8 cellular contexts compared by ENCODE assay signal in the genomic region with DNA sequence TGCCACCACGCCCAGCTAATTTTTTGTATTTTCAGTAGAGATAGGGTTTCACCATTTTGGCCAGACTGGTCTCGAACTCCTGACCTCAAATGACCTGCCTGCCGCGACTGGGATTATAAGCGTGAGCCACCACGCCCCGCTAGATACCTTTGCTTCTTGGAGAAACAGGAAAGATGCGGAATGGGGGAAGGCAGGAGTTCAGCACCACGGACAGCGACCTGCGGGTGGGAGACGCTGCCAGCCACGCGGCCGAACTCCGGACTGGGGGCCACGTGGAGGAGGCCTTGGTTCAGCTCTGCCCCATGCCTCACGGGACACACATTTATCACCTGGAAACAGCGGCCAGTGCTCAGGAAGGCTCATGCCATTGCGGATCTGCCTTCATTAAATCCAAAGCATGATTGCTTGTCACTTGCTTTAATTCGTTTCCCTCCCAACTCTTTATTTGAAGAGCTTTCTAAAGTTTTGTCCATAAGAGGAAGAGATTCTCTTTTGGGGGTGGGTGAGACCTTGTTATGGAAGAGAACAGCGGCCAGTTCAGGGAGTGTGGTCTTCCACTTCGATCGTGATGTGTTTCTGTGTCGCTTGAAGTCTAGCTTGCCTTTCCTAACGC.
DNase-seq lines count a peak whose midpoint lies in the region; ATAC-seq and TF ChIP-seq lines count a peak whose summit lies in the region.

No MANE protein-coding gene starts in this region.

- TF ChIP-seq CTCF in astrocyte of the cerebellum (IDR thresholded peaks at IDR 0.05; ENCODE audit: low read depth, low read length, missing control alignments), result no peak

- DNase-seq in EL, result peak; percentile 35
- peak; percentile 45 for DNase-seq in RPMI7951 (ENCODE audit: low read depth)
- peak; percentile 9 for DNase-seq in astrocyte of the cerebellum (ENCODE audit: low read depth)
- DNase-seq in kidney tubule cell (ENCODE audit: low spot score), result peak; percentile 52
- DNase-seq in stimulated activated CD8-positive, alpha-beta memory T cell treated with anti-CD3 and anti-CD28 coated beads, Interleukin-4, amount 100 ng/mL, for 48 hours, result peak; percentile 68
- DNase-seq in NCI-H524 treated with DMSO at 0.1 percent for 48 hours (lab: John Stamatoyannopoulos, UW), result no peak

- H3K4me3 ChIP-seq in astrocyte of the cerebellum (ENCODE audit: low read depth, low read length), result no peak overlapping the region

- no peak for ATAC-seq in GM21423 (IDR thresholded peaks at IDR 0.05; ENCODE audit: unreplicated experiment)
- ATAC-seq in GM18498 (IDR thresholded peaks at IDR 0.05; ENCODE audit: unreplicated experiment), result no peak

- in situ Hi-C loops in astrocyte of the cerebellum (cut with HindIII; ENCODE audit: low sequenced_read_pairs), result no loop called here
